Comparison of ENCODE assay signal across 13 cellular contexts in genomic region chr16:59632266-59632855, GRCh38.
DNase-seq lines count a peak whose midpoint lies in the region; ATAC-seq and TF ChIP-seq lines count a peak whose summit lies in the region.
"Had no signal": no experiment of that assay in that cellular context is flagged by ENCODE, and none has a peak within 500 bp of the region (broad histone marks: within the 10 kb centered on the region; RNA-seq: fewer than 3 reads in every experiment).

No MANE protein-coding gene starts in this region.

- no peak overlapping the region for H3K4me3 Mint-ChIP-seq in activated CD4-positive, alpha-beta T cell treated with anti-CD3 and anti-CD28 coated beads, Interleukin-2, amount 10 ng/mL, durations not matched to agents 24 days and 14 days

- no peaks in the 10 kb centered on the region for H3K27me3 Mint-ChIP-seq in activated CD4-positive, alpha-beta T cell treated with anti-CD3 and anti-CD28 coated beads, Interleukin-2, amount 10 ng/mL, durations not matched to agents 24 days and 14 days

- DNase-seq in cardiac muscle cell (ENCODE audit: low read depth in 1 of 2, low spot score in 1 of 2) (peak; percentile 26 to 50), right cardiac atrium (no peak), astrocyte of the spinal cord (ENCODE audit: low read depth, low spot score) (peak; percentile 51), hepatocyte (ENCODE audit: low spot score) (peak; percentile 11), SIG-M5 treated with dmso at 0.1 percent for 504 hours (lab: John Stamatoyannopoulos, UW; ENCODE audit: unreplicated experiment) (no peak), heart left ventricle (no peak), MV-4-11 (lab: John Stamatoyannopoulos, UW) (no peak)
- DNase-seq in activated CD4-positive, alpha-beta T cell treated with anti-CD3 and anti-CD28 coated beads, Interleukin-2, amount 10 ng/mL, durations not matched to agents 24 days and 14 days: no peak
- DNase-seq: 8988T; activated CD4-positive, alpha-beta T cell treated with anti-CD3 and anti-CD28 coated beads, Interleukin-2, amount 50 U/mL, for 48 hours; Calu3 had no signal

- intact Hi-C loops in right cardiac atrium (cut with DNase I): no loop called here
- intact Hi-C loops in activated CD4-positive, alpha-beta T cell treated with anti-CD3 and anti-CD28 coated beads, Interleukin-2, amount 10 ng/mL, durations not matched to agents 24 days and 14 days (cut with micrococcal nuclease): no loop called here
- intact Hi-C loops in heart left ventricle (cut with DNase I): loop anchor here in 1 of 10 donors (10.0 kb wide), 1 partner anchor 62 kb away; no protein-coding TSS in a partner anchor

- H3K9me2 ChIP-seq in hepatocyte (replicated peaks; ENCODE audit: insufficient read depth): no peaks in the 10 kb centered on the region

- no peak overlapping the region for H3K27ac Mint-ChIP-seq in activated CD4-positive, alpha-beta T cell treated with anti-CD3 and anti-CD28 coated beads, Interleukin-2, amount 10 ng/mL, durations not matched to agents 24 days and 14 days
- H3K27ac Mint-ChIP-seq: activated T-helper 2 cell treated with anti-CD3 and anti-CD28 coated beads, Interferon-gamma antibody, Interleukin-2, Interleukin-4, amounts not matched to agents 10 μg/mL and 5 μg/mL and 100 μg/mL, durations not matched to agents 14 hours and 24 hours and 36 hours had no signal

- no peak overlapping the region for H2AFZ ChIP-seq in hepatocyte

- in situ Hi-C loops in astrocyte of the spinal cord (cut with HindIII; ENCODE audit: low sequenced_read_pairs): no loop called here

- TF ChIP-seq POLR2A in heart left ventricle (IDR thresholded peaks at IDR 0.05): no peak

- H3K4me1 Mint-ChIP-seq in activated CD4-positive, alpha-beta T cell treated with anti-CD3 and anti-CD28 coated beads, Interleukin-2, amount 10 ng/mL, durations not matched to agents 24 days and 14 days: no peaks in the 10 kb centered on the region

- no peaks in the 10 kb centered on the region for H3K36me3 Mint-ChIP-seq in activated CD4-positive, alpha-beta T cell treated with anti-CD3 and anti-CD28 coated beads, Interleukin-2, amount 10 ng/mL, durations not matched to agents 24 days and 14 days (ENCODE audit: low read depth)

- H3K9me3 Mint-ChIP-seq in activated CD4-positive, alpha-beta T cell treated with anti-CD3 and anti-CD28 coated beads, Interleukin-2, amount 10 ng/mL, durations not matched to agents 24 days and 14 days: peaks cover 3% of the 10 kb centered on the region

- no peak overlapping the region for H3K4me3 ChIP-seq in cardiac muscle cell
- no peak overlapping the region for H3K4me3 ChIP-seq in right cardiac atrium (ENCODE audit: low read length)
- H3K4me3 ChIP-seq in astrocyte of the spinal cord (ENCODE audit: low read depth, low read length): no peak overlapping the region
- H3K4me3 ChIP-seq in hepatocyte: no peak overlapping the region
- H3K4me3 ChIP-seq in heart left ventricle: no peak overlapping the region

- ATAC-seq in right cardiac atrium (no peak), heart left ventricle (no peak)

- no peak overlapping the region for H3K4me2 ChIP-seq in hepatocyte

- H3K36me3 ChIP-seq in cardiac muscle cell (no peaks in the 10 kb centered on the region), hepatocyte (replicated peaks; ENCODE audit: insufficient read depth, low read depth) (no peaks in the 10 kb centered on the region), heart left ventricle (no peaks in the 10 kb centered on the region)

- no peaks in the 10 kb centered on the region for H4K20me1 ChIP-seq in hepatocyte (ENCODE audit: insufficient read depth, poor library complexity, severe bottlenecking)

- H3K27me3 ChIP-seq in cardiac muscle cell (no peaks in the 10 kb centered on the region), right cardiac atrium (ENCODE audit: control insufficient read depth, insufficient read depth) (no peaks in the 10 kb centered on the region), hepatocyte (no peaks in the 10 kb centered on the region), heart left ventricle (no peaks in the 10 kb centered on the region)

- H3K9me3 ChIP-seq in cardiac muscle cell (ENCODE audit: low read depth): no peaks in the 10 kb centered on the region
- H3K9me3 ChIP-seq in right cardiac atrium (ENCODE audit: control insufficient read depth, low read length): peaks cover 5% of the 10 kb centered on the region
- H3K9me3 ChIP-seq in hepatocyte (ENCODE audit: low read depth): no peaks in the 10 kb centered on the region
- peaks cover 0 to 10% (median 0%) of the 10 kb centered on the region in 12 donors for H3K9me3 ChIP-seq in heart left ventricle

- peak overlapping the region; percentile 85 for H3K27ac ChIP-seq in cardiac muscle cell
- no peak overlapping the region for H3K27ac ChIP-seq in right cardiac atrium (ENCODE audit: low read length)
- H3K27ac ChIP-seq in hepatocyte: no peak overlapping the region
- H3K27ac ChIP-seq in heart left ventricle: no peak overlapping the region
- H3K27ac ChIP-seq: epithelial cell of prostate had no signal

- 65% methylated on average over 3 of the region's 3 CpGs for WGBS in right cardiac atrium
- 46% methylated on average over 3 of the region's 3 CpGs for WGBS in hepatocyte (ENCODE audit: low lambda C conversion rate, missing lambda C conversion rate)
- 45 to 76% (median 57%) methylated on average over 3 of the region's 3 CpGs for WGBS in heart left ventricle, 4 donors

- H3K4me1 ChIP-seq in cardiac muscle cell (ENCODE audit: low read depth) (peaks cover 53% of the 10 kb centered on the region), right cardiac atrium (ENCODE audit: control insufficient read depth, insufficient read depth, low read length) (no peaks in the 10 kb centered on the region), hepatocyte (ENCODE audit: insufficient read depth) (no peaks in the 10 kb centered on the region), heart left ventricle (peaks cover 0 to 3% (median 0%) of the 10 kb centered on the region in 12 donors)

- TF ChIP-seq CTCF in cardiac muscle cell (IDR thresholded peaks at IDR 0.05; ENCODE audit: low read depth, low read length) (no peak), astrocyte of the spinal cord (IDR thresholded peaks at IDR 0.05; ENCODE audit: low read depth, low read length) (no peak), hepatocyte (IDR thresholded peaks at IDR 0.05; ENCODE audit: poor library complexity) (no peak), heart left ventricle (IDR thresholded peaks at IDR 0.05) (no peak)

- no peaks in the 10 kb centered on the region for H3K79me2 ChIP-seq in hepatocyte

Comparison
In these comparisons a context has a peak if more than half of its experiments do, and no peak if none do; other contexts are left out.
1. DNase-seq: peak in cardiac muscle cell (2 of 2), astrocyte of the spinal cord (single experiment) and hepatocyte (single experiment); none in right cardiac atrium (0 of 3), SIG-M5 treated with dmso at 0.1 percent for 504 hours (single experiment), activated CD4-positive, alpha-beta T cell treated with anti-CD3 and anti-CD28 coated beads, Interleukin-2, amount 10 ng/mL, durations not matched to agents 24 days and 14 days (single experiment), heart left ventricle (0 of 5) and MV-4-11 (single experiment).